ENCODE assay signal across 13 cellular contexts in genomic region chr7:120927454-120928103, GRCh38. TPM values are rescaled to one million over a fixed set of nuclear protein-coding genes. Genes with fewer than 3 reads are reported as not detected.
DNase-seq lines count a peak whose midpoint lies in the region; ATAC-seq lines count a peak whose summit lies in the region.
"Had no signal": no experiment of that assay in that cellular context is flagged by ENCODE, and none has a peak within 500 bp of the region (broad histone marks: within the 10 kb centered on the region; RNA-seq: fewer than 3 reads in every experiment).

No MANE protein-coding gene starts in this region.

- ATAC-seq in GM18907 (IDR thresholded peaks at IDR 0.05; ENCODE audit: unreplicated experiment) (peak; percentile 89), GM21786 (IDR thresholded peaks at IDR 0.05; ENCODE audit: unreplicated experiment) (peak; percentile 86), HG03378 (IDR thresholded peaks at IDR 0.05; ENCODE audit: unreplicated experiment) (peak; percentile 90)
- no peak for ATAC-seq in naive thymus-derived CD4-positive, alpha-beta T cell

- H3K9me3 Mint-ChIP-seq in naive thymus-derived CD4-positive, alpha-beta T cell, result peaks cover 0 to 2% (median 0%) of the 10 kb centered on the region in 11 donors
- H3K9me3 Mint-ChIP-seq in T-helper 2 cell treated with Interferon-gamma antibody and Interleukin-4, amounts not matched to agents 5 μg/mL and 100 μg/mL, for 36 hours, result no peaks in the 10 kb centered on the region
- H3K9me3 Mint-ChIP-seq: nephron had no signal

- no peak overlapping the region for H3K4ac ChIP-seq in mesendoderm (ENCODE audit: low read depth, low read length)

- no peak overlapping the region for H2BK15ac ChIP-seq in mesendoderm (replicated peaks; ENCODE audit: low read depth)

- H3K18ac ChIP-seq in mesendoderm (ENCODE audit: low read length), result peak overlapping the region; percentile 68

- no peaks in the 10 kb centered on the region for H3K79me1 ChIP-seq in mesendoderm (ENCODE audit: low read length)

- H3K27me3 Mint-ChIP-seq in naive thymus-derived CD4-positive, alpha-beta T cell, result peaks cover 25 to 39% (median 36%) of the 10 kb centered on the region in 5 donors
- peaks cover 17% of the 10 kb centered on the region for H3K27me3 Mint-ChIP-seq in T-helper 2 cell treated with Interferon-gamma antibody and Interleukin-4, amounts not matched to agents 5 μg/mL and 100 μg/mL, for 36 hours (ENCODE audit: low read depth)

- WGBS in mesendoderm (ENCODE audit: extremely low coverage, insufficient coverage, low lambda C conversion rate), result no CpG with 5 or more reads among the region's 2 CpGs

- peaks cover 6% of the 10 kb centered on the region for H3K4me1 ChIP-seq in mesendoderm (ENCODE audit: control insufficient read depth, low read depth, low read length)
- no peaks in the 10 kb centered on the region for H3K4me1 ChIP-seq in naive thymus-derived CD4-positive, alpha-beta T cell (ENCODE audit: control insufficient read depth in 2 of 2, insufficient read depth in 2 of 2, low read length in 2 of 2)

- no peak overlapping the region for H3K4me3 Mint-ChIP-seq in naive thymus-derived CD4-positive, alpha-beta T cell
- no peak overlapping the region for H3K4me3 Mint-ChIP-seq in T-helper 2 cell treated with Interferon-gamma antibody and Interleukin-4, amounts not matched to agents 5 μg/mL and 100 μg/mL, for 36 hours
- H3K4me3 Mint-ChIP-seq: nephron had no signal

- H3K36me3 Mint-ChIP-seq in naive thymus-derived CD4-positive, alpha-beta T cell, result no peaks in the 10 kb centered on the region
- H3K36me3 Mint-ChIP-seq in T-helper 2 cell treated with Interferon-gamma antibody and Interleukin-4, amounts not matched to agents 5 μg/mL and 100 μg/mL, for 36 hours (ENCODE audit: low read depth), result no peaks in the 10 kb centered on the region

- H3K36me3 ChIP-seq in mesendoderm (ENCODE audit: control insufficient read depth, insufficient read depth, low read length), result no peaks in the 10 kb centered on the region
- H3K36me3 ChIP-seq in naive thymus-derived CD4-positive, alpha-beta T cell (ENCODE audit: control insufficient read depth in 2 of 3, insufficient read depth in 3 of 3, low read length in 3 of 3), result no peaks in the 10 kb centered on the region

- H3K27me3 ChIP-seq in mesendoderm (ENCODE audit: insufficient read depth, low read length, poor library complexity), result no peaks in the 10 kb centered on the region
- no peaks in the 10 kb centered on the region for H3K27me3 ChIP-seq in naive thymus-derived CD4-positive, alpha-beta T cell (ENCODE audit: control insufficient read depth in 2 of 2, insufficient read depth in 2 of 2, low read length in 2 of 2)

- no peak overlapping the region for H3K56ac ChIP-seq in mesendoderm (ENCODE audit: low read length)

- no peak overlapping the region for H3K9ac ChIP-seq in mesendoderm (ENCODE audit: low read length)

- H3K79me2 ChIP-seq in mesendoderm (ENCODE audit: control insufficient read depth, insufficient read depth, low read length), result no peaks in the 10 kb centered on the region

- no peak overlapping the region for H4K8ac ChIP-seq in mesendoderm (ENCODE audit: low read depth, low read length)

- intact Hi-C loops in naive thymus-derived CD4-positive, alpha-beta T cell (cut with micrococcal nuclease), result no loop called here

- H3K4me1 Mint-ChIP-seq in naive thymus-derived CD4-positive, alpha-beta T cell, result no peaks in the 10 kb centered on the region
- no peaks in the 10 kb centered on the region for H3K4me1 Mint-ChIP-seq in T-helper 2 cell treated with Interferon-gamma antibody and Interleukin-4, amounts not matched to agents 5 μg/mL and 100 μg/mL, for 36 hours (ENCODE audit: low read depth)
- H3K4me1 Mint-ChIP-seq: nephron had no signal

- H3K27ac ChIP-seq in mesendoderm (ENCODE audit: low read depth, low read length), result peak overlapping the region; percentile 29
- no peak overlapping the region for H3K27ac ChIP-seq in naive thymus-derived CD4-positive, alpha-beta T cell (ENCODE audit: low read depth, low read length)
- H3K27ac ChIP-seq: SK-N-MC had no signal

- no peak overlapping the region for H3K4me2 ChIP-seq in mesendoderm (ENCODE audit: low read length)

- no peak overlapping the region for H2BK5ac ChIP-seq in mesendoderm (ENCODE audit: low read length)

- no peak for DNase-seq in mesendoderm
- DNase-seq in naive thymus-derived CD4-positive, alpha-beta T cell, result no peak
- no peak for DNase-seq in iPS-NIHi11 (ENCODE audit: low spot score)
- DNase-seq in NCI-H446 (lab: John Stamatoyannopoulos, UW), result no peak
- no peak for DNase-seq in T-helper 2 cell treated with Interferon-gamma antibody and Interleukin-4, amounts not matched to agents 5 μg/mL and 100 μg/mL, for 36 hours (ENCODE audit: low spot score)
- DNase-seq: amygdala; NCI-H510A; stimulated activated naive CD4-positive, alpha-beta T cell had no signal

- no peaks in the 10 kb centered on the region for H3K9me3 ChIP-seq in naive thymus-derived CD4-positive, alpha-beta T cell (ENCODE audit: control insufficient read depth in 2 of 3, low read length in 3 of 3)

- H3K4me3 ChIP-seq in mesendoderm (ENCODE audit: low read length), result no peak overlapping the region
- H3K4me3 ChIP-seq in naive thymus-derived CD4-positive, alpha-beta T cell (ENCODE audit: low read length), result no peak overlapping the region
- H3K4me3 ChIP-seq: SK-N-MC had no signal

- H3K27ac Mint-ChIP-seq in naive thymus-derived CD4-positive, alpha-beta T cell, result no peak overlapping the region
- no peak overlapping the region for H3K27ac Mint-ChIP-seq in T-helper 2 cell treated with Interferon-gamma antibody and Interleukin-4, amounts not matched to agents 5 μg/mL and 100 μg/mL, for 36 hours
- H3K27ac Mint-ChIP-seq: nephron had no signal

- POLR2A ChIA-PET in naive thymus-derived CD4-positive, alpha-beta T cell (lab: Charles Lee), result no interaction called here

- no peak overlapping the region for H4K5ac ChIP-seq in mesendoderm (ENCODE audit: low read length)

- CTCF ChIA-PET in naive thymus-derived CD4-positive, alpha-beta T cell (lab: Charles Lee), result no interaction called here

- H2BK120ac ChIP-seq in mesendoderm (ENCODE audit: low read depth, low read length), result peak overlapping the region; percentile 73

- no peak overlapping the region for H2AK5ac ChIP-seq in mesendoderm (ENCODE audit: low read length)

- no peak overlapping the region for H3K23ac ChIP-seq in mesendoderm (ENCODE audit: low read length)

RNA-seq across cellular contexts. Expression of gene ING3, which starts 23.0 kb away (rescaled TPM):
- polyA plus RNA-seq in mesendoderm (2013, experiment 1 of 2), result 28.5 TPM
- polyA plus RNA-seq in mesendoderm (2013, experiment 2 of 2), result 29.5 TPM
- total RNA-seq in naive thymus-derived CD4-positive, alpha-beta T cell, result 10 to 100 TPM; 26.4 to 36.1 (median 27.7) TPM
- polyA plus RNA-seq in naive thymus-derived CD4-positive, alpha-beta T cell, result 10 to 100 TPM; 29.9 to 35.8 TPM
